Comparison of ENCODE assay signal across 8 cellular contexts in the genomic region with DNA sequence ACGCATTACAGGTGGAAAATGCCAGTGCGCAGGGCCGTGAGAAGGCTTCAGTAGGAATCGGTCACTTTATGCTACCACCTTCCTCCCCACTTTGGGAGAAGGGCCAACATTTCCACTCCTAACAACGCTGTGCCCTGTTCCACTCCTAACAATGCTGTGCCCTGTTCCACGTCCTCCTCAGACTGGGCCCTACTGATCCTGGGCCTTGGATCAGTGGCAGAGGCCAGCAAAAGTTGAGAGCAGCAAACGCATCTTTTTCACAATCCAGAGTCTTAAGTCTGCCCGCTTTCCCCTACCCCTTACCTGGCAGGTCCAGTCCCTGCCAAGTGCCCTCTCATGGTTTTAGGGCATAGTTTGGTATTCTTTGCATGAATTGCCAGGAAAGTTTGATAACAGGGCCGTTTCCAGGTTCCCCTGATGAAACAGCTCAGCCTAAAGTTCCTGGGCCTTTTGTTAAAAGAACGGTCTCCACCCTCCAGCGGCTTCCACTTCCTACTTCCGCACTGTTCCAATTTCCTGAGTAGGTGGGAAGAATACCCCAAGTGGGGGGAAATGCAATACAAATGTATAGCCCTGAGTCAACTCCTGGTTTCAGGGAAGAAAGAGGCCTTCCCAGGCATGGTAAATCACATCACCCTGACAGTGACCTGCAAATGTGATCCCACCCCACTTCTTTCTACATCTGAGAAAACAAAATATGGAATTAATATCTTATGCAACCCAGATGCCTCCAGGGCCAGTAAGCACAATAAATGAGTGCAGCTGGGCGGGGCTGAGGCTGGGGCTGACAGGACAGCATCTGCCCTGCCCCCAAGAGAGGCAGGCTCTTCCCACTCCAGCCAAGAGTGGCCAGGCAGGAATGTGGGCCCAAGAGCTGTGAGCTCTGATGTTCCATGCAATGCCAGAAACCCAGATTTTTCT. TPM values are rescaled to one million over a fixed set of nuclear protein-coding genes. Genes with fewer than 3 reads are reported as not detected.
DNase-seq lines count a peak whose midpoint lies in the region; ATAC-seq and TF ChIP-seq lines count a peak whose summit lies in the region.

No MANE protein-coding gene starts in this region.

- H3K9me3 Mint-ChIP-seq in glutamatergic neuron (ENCODE audit: unreplicated experiment) (peaks cover 5% of the 10 kb centered on the region), osteocyte (ENCODE audit: unreplicated experiment) (no peaks in the 10 kb centered on the region)

- H3K36me3 Mint-ChIP-seq in glutamatergic neuron (ENCODE audit: unreplicated experiment): peaks cover 4% of the 10 kb centered on the region
- H3K36me3 Mint-ChIP-seq in osteocyte (ENCODE audit: unreplicated experiment): peaks cover 21% of the 10 kb centered on the region

- H3K27ac Mint-ChIP-seq in glutamatergic neuron (ENCODE audit: unreplicated experiment) (peak overlapping the region; percentile 75), osteocyte (ENCODE audit: unreplicated experiment) (peak overlapping the region; percentile 94)

- ATAC-seq in GM21717 (IDR thresholded peaks at IDR 0.05; ENCODE audit: unreplicated experiment): no peak
- ATAC-seq in HG03025 (IDR thresholded peaks at IDR 0.05; ENCODE audit: low FRiP score, unreplicated experiment): no peak

- H3K4me1 Mint-ChIP-seq in glutamatergic neuron (ENCODE audit: low read depth, unreplicated experiment) (peaks cover 60% of the 10 kb centered on the region), osteocyte (ENCODE audit: unreplicated experiment) (peaks cover 83% of the 10 kb centered on the region)

- peak; percentile 96 for DNase-seq in GM04503 (ENCODE audit: low read depth)
- peak; percentile 51 for DNase-seq in T1000 (lab: John Stamatoyannopoulos, UW)
- peak; percentile 47 for DNase-seq in glutamatergic neuron
- DNase-seq in osteocyte (ENCODE audit: extremely low spot score, unreplicated experiment): peak; percentile 88
- no peak for DNase-seq in activated naive CD4-positive, alpha-beta T cell treated with anti-CD3 and anti-CD28 coated beads, Interleukin-2, amount 50 U/mL, for 16 hours
- DNase-seq in stimulated activated CD8-positive, alpha-beta memory T cell treated with anti-CD3 and anti-CD28 coated beads, Interleukin-4, amount 100 ng/mL, for 48 hours: no peak

- TF ChIP-seq CTCF in glutamatergic neuron (IDR thresholded peaks at IDR 0.05; ENCODE audit: partially characterized antibody, unreplicated experiment) (no peak), osteocyte (IDR thresholded peaks at IDR 0.05) (no peak)

- H3K27me3 Mint-ChIP-seq in glutamatergic neuron (ENCODE audit: unreplicated experiment) (peaks cover 2% of the 10 kb centered on the region), osteocyte (ENCODE audit: unreplicated experiment) (no peaks in the 10 kb centered on the region)

- H3K4me3 Mint-ChIP-seq in glutamatergic neuron (ENCODE audit: unreplicated experiment) (peak overlapping the region; percentile 44), osteocyte (ENCODE audit: unreplicated experiment) (peak overlapping the region; percentile 49)

RNA-seq across cellular contexts. Expression of a gene that starts 15.0 kb away (rescaled TPM):
- total RNA-seq in glutamatergic neuron (ENCODE audit: unreplicated experiment): 95.2 TPM
- 43.1 and 43.5 TPM in 2 replicates for total RNA-seq in osteocyte

RNA-seq across cellular contexts. Expression of a gene that starts 15.3 kb away (rescaled TPM):
- total RNA-seq in glutamatergic neuron (ENCODE audit: unreplicated experiment) (44.2 TPM), osteocyte (33.0 and 37.0 TPM in 2 replicates)

Comparison
In these comparisons a context has a peak if more than half of its experiments do, and no peak if none do; other contexts are left out.
1. DNase-seq: peak in GM04503 (single experiment), T1000 (single experiment), glutamatergic neuron (single experiment) and osteocyte (single experiment); none in activated naive CD4-positive, alpha-beta T cell treated with anti-CD3 and anti-CD28 coated beads, Interleukin-2, amount 50 U/mL, for 16 hours (single experiment) and stimulated activated CD8-positive, alpha-beta memory T cell treated with anti-CD3 and anti-CD28 coated beads, Interleukin-4, amount 100 ng/mL, for 48 hours (single experiment).